1 cellular context compared by ENCODE assay signal in genomic region chr14:73136387-73137221, GRCh38.
TF ChIP-seq lines count a peak whose summit lies in the region.

Gene PSEN1 (plus strand): TSS chr14:73136507. CDS start chr14:73148020, 11,513 bp downstream.

TF ChIP-seq in HepG2, 621 proteins besides CTCF, POLR2A, EP300 and RAD21 (continued from another document and continues in another):
- TF ChIP-seq SAP130 (CRISPR knock-in tag; IDR thresholded peaks at IDR 0.05; ENCODE audit: low read depth) (peak; percentile 84), ZNF383 (CRISPR knock-in tag; IDR thresholded peaks at IDR 0.05; ENCODE audit: borderline replicate concordance) (no peak), REL (CRISPR knock-in tag; conservative IDR thresholded peaks at IDR 0.05) (0 out of 2 replicates have a peak, but pooled peaks have one; percentile 38), KDM5B (CRISPR knock-in tag; IDR thresholded peaks at IDR 0.05; ENCODE audit: borderline replicate concordance) (peak; percentile 65; the same call in 1 of the 2 replicates), ZNF143 (CRISPR knock-in tag; IDR thresholded peaks at IDR 0.05) (0 out of 2 replicates have a peak, but pooled peaks have one; percentile 11), RFX3 (CRISPR knock-in tag; IDR thresholded peaks at IDR 0.05) (no peak), ARNT2 (CRISPR knock-in tag; IDR thresholded peaks at IDR 0.05; ENCODE audit: low read depth) (peak; percentile 81; the same call in 1 of the 2 replicates), ZNF563 (CRISPR knock-in tag; IDR thresholded peaks at IDR 0.05) (peak; percentile 68), ZSCAN21 (CRISPR knock-in tag; IDR thresholded peaks at IDR 0.05; ENCODE audit: borderline replicate concordance) (no peak), HNF1A (IDR thresholded peaks at IDR 0.05; ENCODE audit: low read depth) (no peak), HNF1A (CRISPR knock-in tag; IDR thresholded peaks at IDR 0.05; ENCODE audit: borderline replicate concordance) (peak; percentile 47; the same call in 1 of the 2 replicates), TBX2 (CRISPR knock-in tag; IDR thresholded peaks at IDR 0.05; ENCODE audit: borderline replicate concordance) (peak; percentile 46), SALL1 (CRISPR knock-in tag; IDR thresholded peaks at IDR 0.05) (peak; percentile 39; the same call in 1 of the 2 replicates), TEAD3 (CRISPR knock-in tag; optimal IDR thresholded peaks at IDR 0.05; ENCODE audit: borderline replicate concordance) (peak; percentile 41), SKI (IDR thresholded peaks at IDR 0.05; ENCODE audit: partially characterized antibody) (no peak), ZSCAN12 (CRISPR knock-in tag; IDR thresholded peaks at IDR 0.05) (no peak), KDM5A (IDR thresholded peaks at IDR 0.05; ENCODE audit: borderline replicate concordance, low read length) (peak; percentile 77; the same call in 1 of the 2 replicates), SMAD9 (CRISPR knock-in tag; IDR thresholded peaks at IDR 0.05) (no peak), NFRKB (IDR thresholded peaks at IDR 0.05) (no peak), FOSL2 (CRISPR knock-in tag; IDR thresholded peaks at IDR 0.05) (0 out of 2 replicates have a peak, but pooled peaks have one; percentile 20), DZIP1 (CRISPR knock-in tag; IDR thresholded peaks at IDR 0.05) (no peak), MBD4 (IDR thresholded peaks at IDR 0.05; ENCODE audit: borderline replicate concordance, low read length) (no peak), MYC (CRISPR knock-in tag; IDR thresholded peaks at IDR 0.05; ENCODE audit: borderline replicate concordance) (peak; percentile 51; the same call in 1 of the 2 replicates), ZFP37 (CRISPR knock-in tag; IDR thresholded peaks at IDR 0.05; ENCODE audit: borderline replicate concordance) (peak; percentile 42; the same call in 1 of the 2 replicates), ZNF318 (CRISPR knock-in tag; IDR thresholded peaks at IDR 0.05) (no peak)
- TF ChIP-seq, protein P1, sequence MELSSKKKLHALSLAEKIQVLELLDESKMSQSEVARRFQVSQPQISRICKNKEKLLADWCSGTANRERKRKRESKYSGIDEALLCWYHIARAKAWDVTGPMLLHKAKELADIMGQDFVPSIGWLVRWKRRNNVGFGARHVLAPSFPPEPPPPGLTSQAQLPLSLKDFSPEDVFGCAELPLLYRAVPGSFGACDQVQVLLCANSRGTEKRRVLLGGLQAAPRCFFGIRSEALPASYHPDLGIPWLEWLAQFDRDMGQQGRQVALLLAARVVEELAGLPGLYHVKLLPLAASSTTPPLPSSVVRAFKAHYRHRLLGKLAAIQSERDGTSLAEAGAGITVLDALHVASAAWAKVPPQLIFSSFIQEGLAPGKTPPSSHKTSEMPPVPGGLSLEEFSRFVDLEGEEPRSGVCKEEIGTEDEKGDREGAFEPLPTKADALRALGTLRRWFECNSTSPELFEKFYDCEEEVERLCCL (CRISPR knock-in tag; IDR thresholded peaks at IDR 0.05; ENCODE audit: borderline replicate concordance) = no peak
- TF ChIP-seq, protein P2, sequence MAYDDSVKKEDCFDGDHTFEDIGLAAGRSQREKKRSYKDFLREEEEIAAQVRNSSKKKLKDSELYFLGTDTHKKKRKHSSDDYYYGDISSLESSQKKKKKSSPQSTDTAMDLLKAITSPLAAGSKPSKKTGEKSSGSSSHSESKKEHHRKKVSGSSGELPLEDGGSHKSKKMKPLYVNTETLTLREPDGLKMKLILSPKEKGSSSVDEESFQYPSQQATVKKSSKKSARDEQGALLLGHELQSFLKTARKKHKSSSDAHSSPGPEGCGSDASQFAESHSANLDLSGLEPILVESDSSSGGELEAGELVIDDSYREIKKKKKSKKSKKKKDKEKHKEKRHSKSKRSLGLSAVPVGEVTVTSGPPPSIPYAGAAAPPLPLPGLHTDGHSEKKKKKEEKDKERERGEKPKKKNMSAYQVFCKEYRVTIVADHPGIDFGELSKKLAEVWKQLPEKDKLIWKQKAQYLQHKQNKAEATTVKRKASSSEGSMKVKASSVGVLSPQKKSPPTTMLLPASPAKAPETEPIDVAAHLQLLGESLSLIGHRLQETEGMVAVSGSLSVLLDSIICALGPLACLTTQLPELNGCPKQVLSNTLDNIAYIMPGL (CRISPR knock-in tag; IDR thresholded peaks at IDR 0.05; ENCODE audit: borderline replicate concordance in 1 of 2, low read depth in 1 of 2) = peak in 1 of 2 experiments; percentile 68; a peak in 1 of 4 replicates
- TF ChIP-seq, protein P3, sequence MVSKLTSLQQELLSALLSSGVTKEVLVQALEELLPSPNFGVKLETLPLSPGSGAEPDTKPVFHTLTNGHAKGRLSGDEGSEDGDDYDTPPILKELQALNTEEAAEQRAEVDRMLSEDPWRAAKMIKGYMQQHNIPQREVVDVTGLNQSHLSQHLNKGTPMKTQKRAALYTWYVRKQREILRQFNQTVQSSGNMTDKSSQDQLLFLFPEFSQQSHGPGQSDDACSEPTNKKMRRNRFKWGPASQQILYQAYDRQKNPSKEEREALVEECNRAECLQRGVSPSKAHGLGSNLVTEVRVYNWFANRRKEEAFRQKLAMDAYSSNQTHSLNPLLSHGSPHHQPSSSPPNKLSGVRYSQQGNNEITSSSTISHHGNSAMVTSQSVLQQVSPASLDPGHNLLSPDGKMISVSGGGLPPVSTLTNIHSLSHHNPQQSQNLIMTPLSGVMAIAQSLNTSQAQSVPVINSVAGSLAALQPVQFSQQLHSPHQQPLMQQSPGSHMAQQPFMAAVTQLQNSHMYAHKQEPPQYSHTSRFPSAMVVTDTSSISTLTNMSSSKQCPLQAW (CRISPR knock-in tag; IDR thresholded peaks at IDR 0.05) = peak; percentile 73; the same call in 1 of the 2 replicates
- TF ChIP-seq, protein P4, sequence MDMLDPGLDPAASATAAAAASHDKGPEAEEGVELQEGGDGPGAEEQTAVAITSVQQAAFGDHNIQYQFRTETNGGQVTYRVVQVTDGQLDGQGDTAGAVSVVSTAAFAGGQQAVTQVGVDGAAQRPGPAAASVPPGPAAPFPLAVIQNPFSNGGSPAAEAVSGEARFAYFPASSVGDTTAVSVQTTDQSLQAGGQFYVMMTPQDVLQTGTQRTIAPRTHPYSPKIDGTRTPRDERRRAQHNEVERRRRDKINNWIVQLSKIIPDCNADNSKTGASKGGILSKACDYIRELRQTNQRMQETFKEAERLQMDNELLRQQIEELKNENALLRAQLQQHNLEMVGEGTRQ (IDR thresholded peaks at IDR 0.05; ENCODE audit: low read depth, low read length) = no peak
- TF ChIP-seq, protein P4 (CRISPR knock-in tag; IDR thresholded peaks at IDR 0.05; ENCODE audit: borderline replicate concordance) = no peak
- TF ChIP-seq, protein P5, sequence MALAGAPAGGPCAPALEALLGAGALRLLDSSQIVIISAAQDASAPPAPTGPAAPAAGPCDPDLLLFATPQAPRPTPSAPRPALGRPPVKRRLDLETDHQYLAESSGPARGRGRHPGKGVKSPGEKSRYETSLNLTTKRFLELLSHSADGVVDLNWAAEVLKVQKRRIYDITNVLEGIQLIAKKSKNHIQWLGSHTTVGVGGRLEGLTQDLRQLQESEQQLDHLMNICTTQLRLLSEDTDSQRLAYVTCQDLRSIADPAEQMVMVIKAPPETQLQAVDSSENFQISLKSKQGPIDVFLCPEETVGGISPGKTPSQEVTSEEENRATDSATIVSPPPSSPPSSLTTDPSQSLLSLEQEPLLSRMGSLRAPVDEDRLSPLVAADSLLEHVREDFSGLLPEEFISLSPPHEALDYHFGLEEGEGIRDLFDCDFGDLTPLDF (CRISPR knock-in tag; IDR thresholded peaks at IDR 0.05) = peak; percentile 67; the same call in 1 of the 2 replicates
